ENCODE assay signal across 10 cellular contexts in the genomic region with DNA sequence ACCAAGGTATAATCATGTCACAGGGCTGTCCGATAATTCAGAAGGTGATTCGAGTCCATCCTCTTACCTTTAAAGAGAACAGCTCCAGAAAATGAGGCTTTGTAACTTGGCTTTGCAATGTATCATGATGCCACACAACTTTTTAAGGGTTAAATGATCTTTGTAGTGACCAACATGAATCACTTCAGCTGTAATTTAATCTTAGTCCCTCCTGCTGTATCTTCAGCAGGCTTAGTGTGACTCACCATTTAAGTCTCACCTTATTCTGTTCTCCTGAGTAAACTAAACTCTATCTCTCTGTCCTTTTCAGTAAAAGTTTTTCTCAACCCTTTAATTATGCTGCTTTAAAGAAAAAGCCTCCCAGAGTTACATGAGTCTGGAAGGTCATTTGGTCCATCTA. TPM values are rescaled to one million over a fixed set of nuclear protein-coding genes. Genes with fewer than 3 reads are reported as not detected.
DNase-seq lines count a peak whose midpoint lies in the region; ATAC-seq, FAIRE-seq and TF ChIP-seq lines count a peak whose summit lies in the region.
"Had no signal": no experiment of that assay in that cellular context is flagged by ENCODE, and none has a peak within 500 bp of the region (broad histone marks: within the 10 kb centered on the region; RNA-seq: fewer than 3 reads in every experiment).

No MANE protein-coding gene starts in this region.

- H3F3A ChIP-seq in GM23338 (replicated peaks; ENCODE audit: low read depth): no peaks in the 10 kb centered on the region

- ATAC-seq in GM23338 (no peak), GM18909 (IDR thresholded peaks at IDR 0.05; ENCODE audit: poor library complexity, unreplicated experiment) (no peak), GM21786 (IDR thresholded peaks at IDR 0.05; ENCODE audit: unreplicated experiment) (no peak)

- no peaks in the 10 kb centered on the region for H3K9me2 ChIP-seq in GM23338 (ENCODE audit: insufficient read depth)

- no peaks in the 10 kb centered on the region for H3K36me3 Mint-ChIP-seq in GM23338 (ENCODE audit: low read depth)
- no peaks in the 10 kb centered on the region for H3K36me3 Mint-ChIP-seq in activated CD4-positive, alpha-beta memory T cell treated with anti-CD3 and anti-CD28 coated beads for 36 hours
- no peaks in the 10 kb centered on the region for H3K36me3 Mint-ChIP-seq in immature natural killer cell

- intact Hi-C loops in A673 (cut with micrococcal nuclease; ENCODE audit: unreplicated experiment): no loop called here
- intact Hi-C loops in activated CD4-positive, alpha-beta memory T cell treated with anti-CD3 and anti-CD28 coated beads for 36 hours (cut with micrococcal nuclease): loop anchor here (1.0 to 5.0 kb wide), 4 partner anchors 16 to 278 kb away; no protein-coding TSS in a partner anchor

- H4K20me1 ChIP-seq in GM23338 (replicated peaks; ENCODE audit: insufficient read depth): no peaks in the 10 kb centered on the region

- H3K9me3 ChIP-seq in A673 (ENCODE audit: low read depth, low read length, poor library complexity, severe bottlenecking): no peaks in the 10 kb centered on the region
- H3K9me3 ChIP-seq: MG63 had no signal

- no peak for FAIRE-seq in HTR-8/SVneo (lab: Jason Lieb, UNC)

- CTCF ChIA-PET in A673 (lab: Charles Lee): no interaction called here
- CTCF ChIA-PET in activated CD4-positive, alpha-beta memory T cell treated with anti-CD3 and anti-CD28 coated beads for 36 hours (lab: Charles Lee): interaction anchor here (0.9 to 2.4 kb wide), 3 partner anchors 29 to 109 kb away, joined by 4 to 8 read pairs (median 7); no protein-coding TSS in a partner anchor

- H3K79me2 ChIP-seq in GM23338 (replicated peaks; ENCODE audit: insufficient read depth): no peaks in the 10 kb centered on the region

- H3K4me3 Mint-ChIP-seq in GM23338 (no peak overlapping the region), immature natural killer cell (peak overlapping the region; percentile 87 to 99 (median 91))
- peak overlapping the region; percentile 92 for H3K4me3 Mint-ChIP-seq in activated CD4-positive, alpha-beta memory T cell treated with anti-CD3 and anti-CD28 coated beads for 36 hours

- H3K4me1 ChIP-seq in A673 (ENCODE audit: insufficient read depth, low read length, poor library complexity, severe bottlenecking): peaks cover 19% of the 10 kb centered on the region
- peaks cover 28% of the 10 kb centered on the region for H3K4me1 ChIP-seq in GM23338 (ENCODE audit: insufficient read depth)

- BruUV-seq in A673 (replicated peaks; lab: Mats Ljungman, UMichigan): no TSS peak

- H3K27me3 Mint-ChIP-seq in GM23338 (ENCODE audit: insufficient read depth, low read depth, poor library complexity): peaks cover 40% of the 10 kb centered on the region
- H3K27me3 Mint-ChIP-seq in activated CD4-positive, alpha-beta memory T cell treated with anti-CD3 and anti-CD28 coated beads for 36 hours: no peaks in the 10 kb centered on the region
- peaks cover 7 to 11% (median 10%) of the 10 kb centered on the region in 3 donors for H3K27me3 Mint-ChIP-seq in immature natural killer cell (ENCODE audit: low read depth in 3 of 3)

- peaks cover 6% of the 10 kb centered on the region; the same call in 2 of the 3 replicates for H3K9me3 Mint-ChIP-seq in GM23338
- H3K9me3 Mint-ChIP-seq in activated CD4-positive, alpha-beta memory T cell treated with anti-CD3 and anti-CD28 coated beads for 36 hours: peaks cover 5% of the 10 kb centered on the region
- H3K9me3 Mint-ChIP-seq in immature natural killer cell: no peaks in the 10 kb centered on the region

- no peak overlapping the region for H2AFZ ChIP-seq in GM23338

- H3K27me3 ChIP-seq in A673 (replicated peaks; ENCODE audit: insufficient read depth, low read depth, low read length, poor library complexity) (no peaks in the 10 kb centered on the region), GM23338 (ENCODE audit: insufficient read depth) (peaks cover 41% of the 10 kb centered on the region)
- H3K27me3 ChIP-seq: MG63 had no signal

- no peaks in the 10 kb centered on the region for H3K36me3 ChIP-seq in A673 (ENCODE audit: insufficient read depth, low read length, poor library complexity, severe bottlenecking)
- H3K36me3 ChIP-seq in GM23338 (ENCODE audit: insufficient read depth): no peaks in the 10 kb centered on the region
- H3K36me3 ChIP-seq: MG63 had no signal

- H3K27ac ChIP-seq in A673 (ENCODE audit: low read depth, low read length, poor library complexity, severe bottlenecking) (no peak overlapping the region), GM23338 (ENCODE audit: low read depth) (no peak overlapping the region)

- POLR2A ChIA-PET in A673 (lab: Charles Lee; ENCODE audit: low non-redundant PET): no interaction called here
- POLR2A ChIA-PET in activated CD4-positive, alpha-beta memory T cell treated with anti-CD3 and anti-CD28 coated beads for 36 hours (lab: Charles Lee): interaction anchor here (1.2 to 3.0 kb wide), 3 partner anchors 13 to 129 kb away, joined by 3 to 15 read pairs (median 9); no protein-coding TSS in a partner anchor

- H3K27ac Mint-ChIP-seq in GM23338 (no peak overlapping the region), immature natural killer cell (peak overlapping the region; percentile 90 to 99 (median 95))
- peak overlapping the region; percentile 97 for H3K27ac Mint-ChIP-seq in activated CD4-positive, alpha-beta memory T cell treated with anti-CD3 and anti-CD28 coated beads for 36 hours
- H3K27ac Mint-ChIP-seq: nephron progenitor cell had no signal

- TF ChIP-seq CTCF in A673 (conservative IDR thresholded peaks at IDR 0.05; ENCODE audit: low read depth, low read length) (no peak), GM23338 (conservative IDR thresholded peaks at IDR 0.05; ENCODE audit: low read depth in 2 of 2) (no peak)

- H3K4me2 ChIP-seq in GM23338: peak overlapping the region; percentile 86; the same call in 1 of the 2 replicates

- peak; percentile 9 for DNase-seq in A673 (ENCODE audit: low spot score)
- no peak for DNase-seq in GM23338 (ENCODE audit: low spot score)
- no peak for DNase-seq in activated CD4-positive, alpha-beta memory T cell treated with anti-CD3 and anti-CD28 coated beads for 36 hours
- DNase-seq in immature natural killer cell: peak in 1 of 3 donors; percentile 10
- no peak for DNase-seq in stimulated activated CD4-positive, alpha-beta T cell treated with anti-CD3 and anti-CD28 coated beads, Interleukin-4, amount 100 ng/mL, for 4 hours
- no peak for DNase-seq in HTR-8/SVneo (ENCODE audit: insufficient read length, low spot score)
- DNase-seq: MG63 had no signal

- peaks cover 35% of the 10 kb centered on the region for H3K4me1 Mint-ChIP-seq in GM23338
- peaks cover 52% of the 10 kb centered on the region for H3K4me1 Mint-ChIP-seq in activated CD4-positive, alpha-beta memory T cell treated with anti-CD3 and anti-CD28 coated beads for 36 hours (ENCODE audit: low read depth)
- H3K4me1 Mint-ChIP-seq in immature natural killer cell: peaks cover 53 to 63% of the 10 kb centered on the region in 2 donors

- H3K4me3 ChIP-seq in A673 (ENCODE audit: low read depth, low read length, poor library complexity, severe bottlenecking) (no peak overlapping the region), GM23338 (peak overlapping the region; percentile 70; the same call in 1 of the 2 replicates)
- H3K4me3 ChIP-seq: MG63 had no signal

TF ChIP-seq in GM23338, 12 proteins besides CTCF, POLR2A, EP300 and RAD21 (continues in another document):
- TF ChIP-seq ZNF331 (CRISPR knock-in tag; IDR thresholded peaks at IDR 0.05; ENCODE audit: low read depth) (no peak), JUNB (IDR thresholded peaks at IDR 0.05; ENCODE audit: unreplicated experiment) (no peak), CREB1 (CRISPR knock-in tag; IDR thresholded peaks at IDR 0.05; ENCODE audit: low read depth) (no peak), NANOG (IDR thresholded peaks at IDR 0.05; ENCODE audit: borderline replicate concordance) (no peak), STAT1 (IDR thresholded peaks at IDR 0.05; ENCODE audit: unreplicated experiment) (no peak), POLR2AphosphoS5 (IDR thresholded peaks at IDR 0.05; ENCODE audit: low read depth) (no peak), EZH2phosphoT487 (IDR thresholded peaks at IDR 0.05; ENCODE audit: unreplicated experiment) (no peak)
- TF ChIP-seq, protein P1, sequence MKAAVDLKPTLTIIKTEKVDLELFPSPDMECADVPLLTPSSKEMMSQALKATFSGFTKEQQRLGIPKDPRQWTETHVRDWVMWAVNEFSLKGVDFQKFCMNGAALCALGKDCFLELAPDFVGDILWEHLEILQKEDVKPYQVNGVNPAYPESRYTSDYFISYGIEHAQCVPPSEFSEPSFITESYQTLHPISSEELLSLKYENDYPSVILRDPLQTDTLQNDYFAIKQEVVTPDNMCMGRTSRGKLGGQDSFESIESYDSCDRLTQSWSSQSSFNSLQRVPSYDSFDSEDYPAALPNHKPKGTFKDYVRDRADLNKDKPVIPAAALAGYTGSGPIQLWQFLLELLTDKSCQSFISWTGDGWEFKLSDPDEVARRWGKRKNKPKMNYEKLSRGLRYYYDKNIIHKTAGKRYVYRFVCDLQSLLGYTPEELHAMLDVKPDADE (IDR thresholded peaks at IDR 0.05): no peak

RNA-seq across cellular contexts. Expression of a gene that starts 1.9 kb away (rescaled TPM):
- total RNA-seq in A673 (2021): 3.1 and 3.6 TPM in 2 replicates
- total RNA-seq in GM23338 (2014; rRNA removed; shearing (Covaris generic)): 0.14 and 0.39 TPM in 2 replicates
- polyA plus RNA-seq in GM23338 (2016; fragmentation: Nextera tagmentation; extraction: Ambion mirVana): 0.24 and 0.30 TPM in 2 replicates
- total RNA-seq in activated CD4-positive, alpha-beta memory T cell treated with anti-CD3 and anti-CD28 coated beads for 36 hours: 10 to 100 TPM; 25.3 to 26.2 TPM
- polyA plus RNA-seq in immature natural killer cell: 10 to 100 TPM in 2 of 3 donors, 1 to 10 TPM in 1; 9.8 to 24.1 (median 15.5) TPM
